20 cellular contexts compared by ENCODE assay signal in the genomic region with DNA sequence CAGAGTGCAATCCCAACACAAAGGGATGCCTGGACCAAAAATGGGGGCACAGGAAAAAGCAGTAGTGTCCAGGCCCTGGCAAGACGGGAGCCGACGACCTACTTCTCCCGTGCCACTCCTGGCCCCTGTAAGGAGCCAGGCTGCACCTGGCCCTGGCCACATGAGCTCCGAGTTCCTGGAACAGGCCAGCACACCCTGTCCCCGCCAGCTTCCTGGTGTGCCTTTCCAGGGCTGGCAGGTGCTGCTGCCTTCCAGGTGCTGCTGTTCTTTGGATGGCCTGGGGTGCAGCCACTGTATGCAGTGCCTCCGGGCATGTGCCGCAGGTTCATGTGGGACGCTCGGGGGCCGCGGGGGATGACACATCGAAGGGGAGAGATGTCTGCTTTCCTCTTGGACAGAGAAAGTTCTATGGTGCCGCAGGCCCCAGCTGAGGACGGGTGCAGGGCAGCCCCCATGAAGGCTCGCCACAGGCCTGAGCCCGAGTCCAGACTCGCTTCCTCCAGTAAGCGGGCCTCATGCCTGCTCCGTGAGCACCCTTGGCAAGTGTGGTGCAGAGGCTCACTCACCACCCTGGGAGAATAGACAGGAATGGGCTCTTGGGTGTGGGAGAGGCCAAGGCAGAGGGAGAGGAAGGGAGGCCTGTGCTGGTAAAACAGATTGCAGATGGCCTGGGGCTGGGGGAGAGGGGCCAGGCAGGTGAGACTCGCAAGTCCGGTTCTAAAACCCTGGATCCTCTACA. TPM values are rescaled to one million over a fixed set of nuclear protein-coding genes. Genes with fewer than 3 reads are reported as not detected.
DNase-seq lines count a peak whose midpoint lies in the region; ATAC-seq, FAIRE-seq and TF ChIP-seq lines count a peak whose summit lies in the region.
"Had no signal": no experiment of that assay in that cellular context is flagged by ENCODE, and none has a peak within 500 bp of the region (broad histone marks: within the 10 kb centered on the region; RNA-seq: fewer than 3 reads in every experiment).

No MANE protein-coding gene starts in this region.

- no peaks in the 10 kb centered on the region for H3K79me2 ChIP-seq in H1 (ENCODE audit: control insufficient read depth in 1 of 2, insufficient read depth in 2 of 2, low read length in 2 of 2)

- H3K36me3 ChIP-seq in H1 (ENCODE audit: control insufficient read depth in 2 of 4, insufficient read depth in 4 of 4, low read length in 3 of 4) (no peaks in the 10 kb centered on the region), lower lobe of right lung (peaks cover 14% of the 10 kb centered on the region)
- no peaks in the 10 kb centered on the region for H3K36me3 ChIP-seq in effector memory CD4-positive, alpha-beta T cell (ENCODE audit: control insufficient read depth, insufficient read depth, low read length)

- H3K9me3 Mint-ChIP-seq in type B pancreatic cell, result no peaks in the 10 kb centered on the region
- H3K9me3 Mint-ChIP-seq: activated B cell treated with CpG ODN at 0.5 μM for 24 hours had no signal

- H3K4me1 ChIP-seq in H1 (replicated peaks in 1 of 4; ENCODE audit: control insufficient read depth in 3 of 4, insufficient read depth in 4 of 4, low read length in 3 of 4) (no peaks in the 10 kb centered on the region), lower lobe of right lung (peaks cover 3% of the 10 kb centered on the region)
- H3K4me1 ChIP-seq in effector memory CD4-positive, alpha-beta T cell (ENCODE audit: control insufficient read depth, insufficient read depth, low read length, poor library complexity, severe bottlenecking), result no peaks in the 10 kb centered on the region
- H3K4me1 ChIP-seq: BE2C had no signal

- FAIRE-seq in H1 (lab: Jason Lieb, UNC), result no peak

- ATAC-seq in lower lobe of right lung, result peak; percentile 81 to 84

- no peak overlapping the region for H2BK20ac ChIP-seq in H1 (ENCODE audit: low read length)

- no peaks in the 10 kb centered on the region for H3K79me1 ChIP-seq in H1 (ENCODE audit: low read depth, low read length)

- H3K9me3 ChIP-seq in H1 (ENCODE audit: insufficient read depth in 2 of 2, low read depth in 1 of 2, low read length in 1 of 2), result peaks cover 0 to 26% of the 10 kb centered on the region in 2 experiments; a peak in 2 of 4 replicates
- H3K9me3 ChIP-seq in lower lobe of right lung, result no peaks in the 10 kb centered on the region
- no peaks in the 10 kb centered on the region for H3K9me3 ChIP-seq in effector memory CD4-positive, alpha-beta T cell (ENCODE audit: control insufficient read depth, low read length)
- H3K9me3 ChIP-seq: BE2C, tibial artery had no signal

- peak overlapping the region; percentile 39 for H3K4me3 Mint-ChIP-seq in type B pancreatic cell
- H3K4me3 Mint-ChIP-seq: activated B cell treated with CpG ODN at 0.5 μM for 24 hours had no signal

- no peaks in the 10 kb centered on the region for H3K4me1 Mint-ChIP-seq in type B pancreatic cell (ENCODE audit: unreplicated experiment)
- H3K4me1 Mint-ChIP-seq: activated B cell treated with CpG ODN at 0.5 μM for 24 hours had no signal

- 0 out of 2 replicates have a peak overlapping the region, but pooled peaks have one; percentile 25 for H4K8ac ChIP-seq in H1 (ENCODE audit: extremely low read depth, insufficient read depth, low read length)

- no peak overlapping the region for H3K4me3 ChIP-seq in H1 (ENCODE audit: extremely low read depth in 1 of 4, insufficient read depth in 2 of 4, low read depth in 3 of 4, low read length in 4 of 4)
- no peak overlapping the region for H3K4me3 ChIP-seq in lower lobe of right lung
- no peak overlapping the region for H3K4me3 ChIP-seq in effector memory CD4-positive, alpha-beta T cell (ENCODE audit: insufficient read depth, low read depth, low read length, poor library complexity, severe bottlenecking)
- H3K4me3 ChIP-seq: tibial artery had no signal

- POLR2A ChIA-PET in H1 (lab: Charles Lee; ENCODE audit: partially characterized antibody) (no interaction called here), HEK293T (lab: Yijun Ruan, JAX) (no interaction called here)

- CTCF ChIA-PET in H1 (lab: Charles Lee; ENCODE audit: partially characterized antibody) (interaction anchor here (0.9 to 2.2 kb wide), 14 partner anchors 11 to 124 kb away, joined by 3 to 12 read pairs (median 5); no protein-coding TSS in a partner anchor), HEK293T (lab: Yijun Ruan, JAX) (interaction anchor here (1.1 to 2.9 kb wide), 2 partner anchors 122 to 123 kb away, joined by 3 to 13 read pairs; no protein-coding TSS in a partner anchor)

- H2AK5ac ChIP-seq in H1 (ENCODE audit: low read depth, low read length), result no peak overlapping the region

- H4K20me1 ChIP-seq in H1 (replicated peaks in 1 of 2; ENCODE audit: control insufficient read depth in 1 of 2, insufficient read depth in 2 of 2, low read length in 2 of 2), result peaks cover 2 to 18% of the 10 kb centered on the region in 2 experiments

- intact Hi-C loops in lower lobe of right lung (cut with DNase I), result no loop called here

- H3K14ac ChIP-seq in H1 (ENCODE audit: insufficient read length), result no peak overlapping the region

- H3K27me3 Mint-ChIP-seq in type B pancreatic cell, result no peaks in the 10 kb centered on the region
- H3K27me3 Mint-ChIP-seq: activated B cell treated with CpG ODN at 0.5 μM for 24 hours; naive thymus-derived CD4-positive, alpha-beta T cell; progenitor cell of endocrine pancreas had no signal

- H3K23ac ChIP-seq in H1 (ENCODE audit: insufficient read length), result no peak overlapping the region

- peaks cover 14% of the 10 kb centered on the region; the same call in 1 of the 2 replicates for H3K23me2 ChIP-seq in H1 (ENCODE audit: low read depth, low read length)

- H2BK120ac ChIP-seq in H1 (replicated peaks; ENCODE audit: low read depth, low read length), result no peak overlapping the region

- no peak overlapping the region for H3K4ac ChIP-seq in H1 (replicated peaks; ENCODE audit: insufficient read length, low read depth, low read length)

- WGBS in H1 (ENCODE audit: extremely low coverage in 1 of 2, insufficient coverage in 1 of 2, insufficient read length in 1 of 2, insufficient replicate concordance in 2 of 2, low coverage in 1 of 2, low lambda C conversion rate in 2 of 2, missing lambda C conversion rate in 1 of 2), 2 experiments, result 93% methylated on average over 22 of the region's 22 CpGs; no CpG with 5 or more reads in 1 of the 2 experiments

- H3K9ac ChIP-seq in H1 (replicated peaks in 1 of 4; ENCODE audit: extremely low read depth in 1 of 4, low read depth in 3 of 4, low read length in 3 of 4), result no peak overlapping the region
- H3K9ac ChIP-seq: KMS-11 had no signal

- no peak for TF ChIP-seq RAD21 in H1 (IDR thresholded peaks at IDR 0.05 in 1 of 2, conservative IDR thresholded peaks at IDR 0.05 in 1 of 2; ENCODE audit: low read depth in 2 of 2, low read length in 2 of 2)

- H3K36me3 Mint-ChIP-seq in type B pancreatic cell, result no peaks in the 10 kb centered on the region

- no peak for TF ChIP-seq EP300 in H1 (IDR thresholded peaks at IDR 0.05; ENCODE audit: borderline replicate concordance in 1 of 2, low read depth in 2 of 2, low read length in 2 of 2)

- TF ChIP-seq CTCF in H1 (IDR thresholded peaks at IDR 0.05; ENCODE audit: control extremely low read depth in 1 of 3, insufficient read depth in 1 of 3, low read depth in 1 of 3, low read length in 3 of 3), result no peak
- no peak for TF ChIP-seq CTCF in lower lobe of right lung (IDR thresholded peaks at IDR 0.05)
- no peak for TF ChIP-seq CTCF in type B pancreatic cell (conservative IDR thresholded peaks at IDR 0.05)

- TF ChIP-seq POLR2A in H1 (IDR thresholded peaks at IDR 0.05; ENCODE audit: control extremely low read depth in 1 of 2, low read depth in 2 of 2, low read length in 2 of 2), result no peak

- H3K18ac ChIP-seq in H1 (ENCODE audit: extremely low read depth, low read length), result no peak overlapping the region

- DNase-seq in DMS53 (lab: John Stamatoyannopoulos, UW), result peak; percentile 51
- DNase-seq in DMS53 treated with DMSO at 0.1 percent for 48 hours (lab: John Stamatoyannopoulos, UW; ENCODE audit: unreplicated experiment), result no peak
- no peak for DNase-seq in H1 (ENCODE audit: low read depth in 1 of 2, low spot score in 2 of 2)
- peak; percentile 82 for DNase-seq in lower lobe of right lung
- DNase-seq in type B pancreatic cell (ENCODE audit: extremely low spot score, unreplicated experiment), result no peak
- DNase-seq in NCI-H1930 (lab: John Stamatoyannopoulos, UW), result no peak
- DNase-seq in effector memory CD4-positive, alpha-beta T cell, result no peak
- no peak for DNase-seq in HEK293T (ENCODE audit: extremely low spot score)
- DNase-seq: 8988T; activated B cell treated with CpG ODN at 0.5 μM for 24 hours; activated effector memory CD4-positive, alpha-beta T cell treated with Interleukin-2 at 50 U/mL for 16 hours; BE2C; H7; naive thymus-derived CD4-positive, alpha-beta T cell; NCI-H1105 treated with DMSO at 0.1 percent for 48 hours; NCI-H446 treated with DMSO at 0.1 percent for 48 hours; T-helper 1 cell; tibial artery had no signal

- no peak overlapping the region for H4K5ac ChIP-seq in H1 (ENCODE audit: insufficient read length, low read depth, low read length)

- H3K56ac ChIP-seq in H1 (replicated peaks; ENCODE audit: insufficient read length, low read depth, low read length), result no peak overlapping the region

- H2BK12ac ChIP-seq in H1 (ENCODE audit: low read depth, low read length), result no peak overlapping the region

- H3K27me3 ChIP-seq in H1 (replicated peaks in 1 of 4; ENCODE audit: control insufficient read depth in 3 of 4, extremely low read depth in 1 of 4, insufficient read depth in 3 of 4, low read length in 3 of 4) (no peaks in the 10 kb centered on the region), lower lobe of right lung (ENCODE audit: low read depth) (no peaks in the 10 kb centered on the region)
- H3K27me3 ChIP-seq in effector memory CD4-positive, alpha-beta T cell (replicated peaks; ENCODE audit: control insufficient read depth, insufficient read depth, low read length, poor library complexity, severe bottlenecking), result no peaks in the 10 kb centered on the region
- H3K27me3 ChIP-seq: BE2C, tibial artery had no signal

- no peak overlapping the region for H4K91ac ChIP-seq in H1 (replicated peaks; ENCODE audit: insufficient read length, low read length)

- no peak overlapping the region for H3K4me2 ChIP-seq in H1 (ENCODE audit: insufficient read depth in 1 of 2, low read depth in 2 of 2, low read length in 2 of 2)
- H3K4me2 ChIP-seq: KMS-11 had no signal

- no peak overlapping the region for H3K27ac ChIP-seq in H1 (ENCODE audit: low read depth, low read length)
- H3K27ac ChIP-seq in lower lobe of right lung, result peak overlapping the region; percentile 73
- no peak overlapping the region for H3K27ac ChIP-seq in effector memory CD4-positive, alpha-beta T cell (ENCODE audit: insufficient read depth, low read length, poor library complexity, severe bottlenecking)
- H3K27ac ChIP-seq: KMS-11, tibial artery had no signal

- H2BK5ac ChIP-seq in H1 (ENCODE audit: low read depth, low read length), result no peak overlapping the region

- H2BK15ac ChIP-seq in H1 (ENCODE audit: low read length), result no peak overlapping the region

- peak overlapping the region; percentile 88 for H3K27ac Mint-ChIP-seq in type B pancreatic cell
- H3K27ac Mint-ChIP-seq: activated B cell treated with CpG ODN at 0.5 μM for 24 hours had no signal

- no peak overlapping the region for H2AFZ ChIP-seq in H1 (ENCODE audit: low read length)

RNA-seq across cellular contexts. Expression of gene FASN, which starts 54.7 kb away (rescaled TPM):
- total RNA-seq in H1 (2021; fragmentation: NEBNext Ultra II Directional; extraction: Animal tissue kit (Norgen Biotek cat#: 25700)), result 559 and 561 TPM in 2 replicates
- 143 and 206 TPM in 2 replicates for polyA plus RNA-seq in H1 (2011; rRNA removed)
- 95.7 TPM for polyA plus RNA-seq in H1 (2011; cell fraction: cytosol; rRNA removed)
- 314 TPM for polyA plus RNA-seq in H1 (2011; cell fraction: nucleus; rRNA removed)
- polyA plus RNA-seq in H1 (2012, experiment 1 of 2), result 203 to 428 TPM (median 382 TPM) in 4 replicates
- polyA plus RNA-seq in H1 (2012, experiment 2 of 2), result 299 TPM
- 202 TPM for polyA plus RNA-seq in H1 (2013, experiment 1 of 2)
- 154 TPM for polyA plus RNA-seq in H1 (2013, experiment 2 of 2)
- polyA minus RNA-seq in H1 (2011; rRNA and poly(A)+ RNA removed), result 112 and 123 TPM in 2 replicates
- 386 TPM for polyA minus RNA-seq in H1 (2011; cell fraction: cytosol; rRNA and poly(A)+ RNA removed)
- 183 TPM for polyA minus RNA-seq in H1 (2011; cell fraction: nucleus; rRNA and poly(A)+ RNA removed)
- 302 TPM for total RNA-seq in lower lobe of right lung
- total RNA-seq in type B pancreatic cell (ENCODE audit: low replicate concordance), result 228 and 326 TPM in 2 replicates

RNA-seq across cellular contexts. Expression of gene CCDC57, which starts 59.9 kb away (rescaled TPM):
- 12.6 and 12.9 TPM in 2 replicates for total RNA-seq in H1 (2021; fragmentation: NEBNext Ultra II Directional; extraction: Animal tissue kit (Norgen Biotek cat#: 25700))
- 8.4 and 10.1 TPM in 2 replicates for polyA plus RNA-seq in H1 (2011; rRNA removed)
- 8.7 TPM for polyA plus RNA-seq in H1 (2011; cell fraction: cytosol; rRNA removed)
- 44.1 TPM for polyA plus RNA-seq in H1 (2011; cell fraction: nucleus; rRNA removed)
- polyA plus RNA-seq in H1 (2012, experiment 1 of 2), result 10.7 to 12.8 TPM (median 12.1 TPM) in 4 replicates
- polyA plus RNA-seq in H1 (2012, experiment 2 of 2), result 6.4 TPM
- polyA plus RNA-seq in H1 (2013, experiment 1 of 2), result 9.8 TPM
- 7.5 TPM for polyA plus RNA-seq in H1 (2013, experiment 2 of 2)
- 7.7 and 10.1 TPM in 2 replicates for polyA minus RNA-seq in H1 (2011; rRNA and poly(A)+ RNA removed)
- polyA minus RNA-seq in H1 (2011; cell fraction: cytosol; rRNA and poly(A)+ RNA removed), result 8.0 TPM
- polyA minus RNA-seq in H1 (2011; cell fraction: nucleus; rRNA and poly(A)+ RNA removed), result 20.7 TPM
- 63.4 TPM for total RNA-seq in lower lobe of right lung
- 33.5 and 58.7 TPM in 2 replicates for total RNA-seq in type B pancreatic cell (ENCODE audit: low replicate concordance)

Comparison
In these comparisons a context has a peak if more than half of its experiments do, and no peak if none do; other contexts are left out.
1. DNase-seq: peak in DMS53 (single experiment) and lower lobe of right lung (single experiment); none in DMS53 treated with DMSO at 0.1 percent for 48 hours (single experiment), H1 (0 of 2), type B pancreatic cell (single experiment), NCI-H1930 (0 of 2), effector memory CD4-positive, alpha-beta T cell (0 of 3) and HEK293T (single experiment).